In genomic region chr11:19110290-19110689, GRCh38 we compare ENCODE assay signal across 18 cellular contexts. TPM values are rescaled to one million over a fixed set of nuclear protein-coding genes. Genes with fewer than 3 reads are reported as not detected.
DNase-seq lines count a peak whose midpoint lies in the region; ATAC-seq and TF ChIP-seq lines count a peak whose summit lies in the region.
"Had no signal": no experiment of that assay in that cellular context is flagged by ENCODE, and none has a peak within 500 bp of the region (broad histone marks: within the 10 kb centered on the region; RNA-seq: fewer than 3 reads in every experiment).

No MANE protein-coding gene starts in this region.

- TF ChIP-seq CTCF in epithelial cell of proximal tubule (conservative IDR thresholded peaks at IDR 0.05; ENCODE audit: low read depth, low read length), result peak; percentile 13
- TF ChIP-seq CTCF in coronary artery (IDR thresholded peaks at IDR 0.05), result no peak

- no peak overlapping the region for H3K4me3 ChIP-seq in epithelial cell of proximal tubule (ENCODE audit: low read depth, low read length)
- no peak overlapping the region for H3K4me3 ChIP-seq in coronary artery
- H3K4me3 ChIP-seq: BLaER1, SJSA1, vagina had no signal

- H3K4me1 Mint-ChIP-seq in immature natural killer cell, result no peaks in the 10 kb centered on the region
- H3K4me1 Mint-ChIP-seq in T-helper 17 cell, result no peaks in the 10 kb centered on the region
- H3K4me1 Mint-ChIP-seq: mesothelial cell of epicardium had no signal

- H3K27ac Mint-ChIP-seq in immature natural killer cell (no peak overlapping the region), T-helper 17 cell (no peak overlapping the region)
- H3K27ac Mint-ChIP-seq: activated naive CD4-positive, alpha-beta T cell treated with anti-CD3 and anti-CD28 coated beads, Interleukin-2, amount 50 U/mL, for 72 hours; effector memory CD8-positive, alpha-beta T cell; mesothelial cell of epicardium; stimulated activated naive CD8-positive, alpha-beta T cell treated with anti-CD3 and anti-CD28 coated beads, Interleukin-15, Interleukin-2, amounts not matched to agents 100 ng/mL and 50 ng/mL, for 24 hours had no signal

- H3K4me3 Mint-ChIP-seq in immature natural killer cell (no peak overlapping the region), T-helper 17 cell (no peak overlapping the region)
- H3K4me3 Mint-ChIP-seq: effector memory CD8-positive, alpha-beta T cell; mesothelial cell of epicardium; stimulated activated naive CD8-positive, alpha-beta T cell treated with anti-CD3 and anti-CD28 coated beads, Interleukin-15, Interleukin-2, amounts not matched to agents 100 ng/mL and 50 ng/mL, for 24 hours had no signal

- no peaks in the 10 kb centered on the region for H3K36me3 Mint-ChIP-seq in immature natural killer cell
- H3K36me3 Mint-ChIP-seq in T-helper 17 cell (ENCODE audit: low read depth), result peaks cover 3% of the 10 kb centered on the region
- H3K36me3 Mint-ChIP-seq: activated naive CD4-positive, alpha-beta T cell treated with anti-CD3 and anti-CD28 coated beads, Interleukin-2, amount 50 U/mL, for 72 hours; mesothelial cell of epicardium had no signal

- no peak for ATAC-seq in T-helper 17 cell
- ATAC-seq: activated naive CD4-positive, alpha-beta T cell treated with anti-CD3 and anti-CD28 coated beads, Interleukin-2, amount 50 U/mL, for 72 hours; effector memory CD8-positive, alpha-beta T cell had no signal

- no peaks in the 10 kb centered on the region for H3K9me3 ChIP-seq in T-helper 17 cell (ENCODE audit: control insufficient read depth, low read length, poor library complexity, severe bottlenecking)
- H3K9me3 ChIP-seq: BLaER1, SJSA1, vagina had no signal

- DNase-seq in NCI-H1092 (lab: John Stamatoyannopoulos, UW) (peak; percentile 57), NCI-H2081 treated with DMSO at 0.1 percent for 48 hours (lab: John Stamatoyannopoulos, UW) (peak; percentile 66), epithelial cell of proximal tubule (ENCODE audit: low read depth) (no peak), pons (ENCODE audit: low spot score) (peak; percentile 61), coronary artery (ENCODE audit: low spot score) (no peak), immature natural killer cell (no peak), T-helper 17 cell (no peak)
- DNase-seq: activated CD4-positive, alpha-beta T cell treated with anti-CD3 and anti-CD28 coated beads for 48 hours; effector memory CD8-positive, alpha-beta T cell; foreskin melanocyte had no signal

- H3K27me3 Mint-ChIP-seq in immature natural killer cell (ENCODE audit: low read depth in 3 of 3) (peaks cover 2 to 14% (median 6%) of the 10 kb centered on the region in 3 donors), T-helper 17 cell (peaks cover 46% of the 10 kb centered on the region)
- H3K27me3 Mint-ChIP-seq: stimulated activated naive CD8-positive, alpha-beta T cell treated with anti-CD3 and anti-CD28 coated beads, Interleukin-15, Interleukin-2, amounts not matched to agents 100 ng/mL and 50 ng/mL, for 24 hours had no signal

- no peaks in the 10 kb centered on the region for H3K9me3 Mint-ChIP-seq in immature natural killer cell
- H3K9me3 Mint-ChIP-seq: activated naive CD4-positive, alpha-beta T cell treated with anti-CD3 and anti-CD28 coated beads, Interleukin-2, amount 50 U/mL, for 72 hours; effector memory CD8-positive, alpha-beta T cell; mesothelial cell of epicardium; stimulated activated naive CD8-positive, alpha-beta T cell treated with anti-CD3 and anti-CD28 coated beads, Interleukin-15, Interleukin-2, amounts not matched to agents 100 ng/mL and 50 ng/mL, for 24 hours had no signal

- no peak overlapping the region for H3K27ac ChIP-seq in coronary artery
- H3K27ac ChIP-seq: SJSA1, vagina had no signal

RNA-seq across cellular contexts. Expression of gene ZDHHC13, which starts 6.7 kb away (rescaled TPM):
- 22.0 and 31.9 TPM in 2 replicates for total RNA-seq in epithelial cell of proximal tubule
- 10 to 100 TPM; 10.2 to 20.4 (median 13.6) TPM for polyA plus RNA-seq in immature natural killer cell
- 10 to 100 TPM in 1 of 2 donors, 1 to 10 TPM in 1; 7.3 to 13.3 TPM for total RNA-seq in T-helper 17 cell

RNA-seq across cellular contexts. Expression of gene MRGPRX2, which starts 49.8 kb away (rescaled TPM):
- not detected in 2 replicates for total RNA-seq in epithelial cell of proximal tubule
- polyA plus RNA-seq in immature natural killer cell, result under 1 TPM in 1 of 3 donors, not detected in 2; 0.40 TPM
- total RNA-seq in T-helper 17 cell, result not detected
- total RNA-seq: bronchial epithelial cell, mesothelial cell of epicardium, osteocyte, SJSA1, vagina had no signal

Comparison
In these comparisons a context has a peak if more than half of its experiments do, and no peak if none do; other contexts are left out.
1. DNase-seq: peak in NCI-H1092 (single experiment), NCI-H2081 treated with DMSO at 0.1 percent for 48 hours (single experiment) and pons (single experiment); none in epithelial cell of proximal tubule (single experiment), coronary artery (single experiment), immature natural killer cell (0 of 3) and T-helper 17 cell (0 of 3).